In genomic region chr3:120608506-120608905, GRCh38 we compare ENCODE assay signal across 26 cellular contexts.
"Had no signal": no experiment of that assay in that cellular context is flagged by ENCODE, and none has a peak within 500 bp of the region (broad histone marks: within the 10 kb centered on the region; RNA-seq: fewer than 3 reads in every experiment).

No MANE protein-coding gene starts in this region.

- H3K27ac ChIP-seq: left lung, lower lobe of right lung, pancreas, prostate gland, skin epidermis, stomach, testis, thyroid gland, transverse colon, upper lobe of right lung had no signal

- H3K4me1 ChIP-seq: left lung, lower lobe of right lung, pancreas, prostate gland, stomach, testis, thyroid gland, transverse colon, upper lobe of right lung had no signal

- ATAC-seq: left colon; left lung; lower lobe of right lung; naive thymus-derived CD8-positive, alpha-beta T cell; pancreas; right cardiac atrium; sciatic nerve; stimulated activated naive B cell treated with anti-CD40 and anti-IgM and Interleukin-4, amounts not matched to agents 10 μg/mL and 1 μg/mL and 100 μg/mL, for 72 hours; stimulated activated naive CD8-positive, alpha-beta T cell treated with anti-CD3 and anti-CD28 coated beads, Interleukin-15, Interleukin-2, amounts not matched to agents 100 U/mL and 50 U/mL, for 24 hours; upper lobe of right lung had no signal

- H3K9me3 ChIP-seq: left lung, lower lobe of right lung, pancreas, prostate gland, stomach, testis, thyroid gland, transverse colon, upper lobe of right lung had no signal

- DNase-seq: kidney glomerular epithelial cell; left colon; left lung; lower lobe of right lung; mammary epithelial cell; mesenchymal stem cell; naive thymus-derived CD8-positive, alpha-beta T cell; nucleus accumbens; pancreas; posterior cingulate gyrus; retina; right cardiac atrium; stimulated activated CD4-positive, alpha-beta T cell treated with anti-CD3 and anti-CD28 coated beads, Interleukin-12 subunit alpha, Interleukin-12 subunit beta, amount 100 ng/mL, for 4 hours; stimulated activated CD4-positive, alpha-beta T cell treated with anti-CD3 and anti-CD28 coated beads, Interleukin-15, amount 100 ng/mL, for 24 hours; stimulated activated CD4-positive, alpha-beta T cell treated with anti-CD3 and anti-CD28 coated beads, Interleukin-2, amount 100 ng/mL, for 24 hours; stimulated activated CD4-positive, alpha-beta T cell treated with anti-CD3 and anti-CD28 coated beads, Interleukin-4, amount 100 ng/mL, for 1 hour; stimulated activated naive B cell treated with anti-CD40 and anti-IgM and Interleukin-4, amounts not matched to agents 10 μg/mL and 1 μg/mL and 100 μg/mL, for 72 hours; stimulated activated naive CD8-positive, alpha-beta T cell treated with anti-CD3 and anti-CD28 coated beads, Interleukin-15, Interleukin-2, amounts not matched to agents 100 U/mL and 50 U/mL, for 24 hours; stomach; testis; thyroid gland; transverse colon; upper lobe of right lung had no signal

- H3K27me3 ChIP-seq: left lung, pancreas, stomach, testis, thyroid gland, transverse colon, upper lobe of right lung had no signal

- H3K36me3 ChIP-seq: left lung, lower lobe of right lung, pancreas, prostate gland, thyroid gland, transverse colon, upper lobe of right lung had no signal

- H3K4me3 ChIP-seq: left lung, lower lobe of right lung, pancreas, prostate gland, skin epidermis, stomach, testis, thyroid gland, transverse colon, upper lobe of right lung had no signal
